31 cellular contexts compared by ENCODE assay signal in the genomic region with DNA sequence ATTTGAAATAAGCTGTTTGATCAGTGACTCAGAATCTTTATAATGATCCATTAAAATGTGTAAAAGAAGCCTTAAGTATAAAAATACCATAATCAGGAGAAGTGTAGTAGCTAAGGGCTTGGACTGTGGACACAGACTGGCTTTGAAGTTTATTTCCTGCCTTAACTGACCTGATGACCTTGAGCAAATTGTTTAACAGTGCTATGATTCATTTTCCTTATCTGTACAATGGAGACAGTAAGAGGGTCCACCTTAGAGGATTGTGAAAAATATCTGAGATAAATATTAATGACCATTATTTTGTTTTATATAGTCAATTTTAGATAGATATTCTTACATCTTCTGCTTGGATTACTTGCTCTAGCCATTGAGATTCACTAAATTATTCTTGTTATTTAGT. TPM values are rescaled to one million over a fixed set of nuclear protein-coding genes. Genes with fewer than 3 reads are reported as not detected.
DNase-seq lines count a peak whose midpoint lies in the region; ATAC-seq and TF ChIP-seq lines count a peak whose summit lies in the region.
"Had no signal": no experiment of that assay in that cellular context is flagged by ENCODE, and none has a peak within 500 bp of the region (broad histone marks: within the 10 kb centered on the region; RNA-seq: fewer than 3 reads in every experiment).

No MANE protein-coding gene starts in this region.

- POLR2A ChIA-PET in CD8-positive, alpha-beta T cell (lab: Charles Lee) = no interaction called here

- H3K27me3 Mint-ChIP-seq in nephron progenitor cell (ENCODE audit: low read depth, poor library complexity) = peaks cover 7% of the 10 kb centered on the region
- no peaks in the 10 kb centered on the region for H3K27me3 Mint-ChIP-seq in CD8-positive, alpha-beta T cell (ENCODE audit: low read depth)
- H3K27me3 Mint-ChIP-seq: brain; CD8-positive, alpha-beta memory T cell had no signal

- no peak overlapping the region for H3K4me3 Mint-ChIP-seq in nephron progenitor cell
- no peak overlapping the region for H3K4me3 Mint-ChIP-seq in CD8-positive, alpha-beta T cell
- H3K4me3 Mint-ChIP-seq: activated CD8-positive, alpha-beta T cell treated with anti-CD3 and anti-CD28 coated beads, Interleukin-2, amount 10 ng/mL, durations not matched to agents 7 days and 5 days; brain; CD8-positive, alpha-beta memory T cell had no signal

- TF ChIP-seq CTCF in heart left ventricle (IDR thresholded peaks at IDR 0.05) (no peak), mucosa of descending colon (IDR thresholded peaks at IDR 0.05) (no peak), uterus (IDR thresholded peaks at IDR 0.05) (no peak), nephron progenitor cell (IDR thresholded peaks at IDR 0.05) (no peak), coronary artery (IDR thresholded peaks at IDR 0.05) (no peak)
- TF ChIP-seq CTCF in CD8-positive, alpha-beta T cell (IDR thresholded peaks at IDR 0.05) = no peak

- intact Hi-C loops in heart left ventricle (cut with DNase I) (loop anchor here in 1 of 10 donors (5.0 kb wide), 1 partner anchor 34 kb away; no protein-coding TSS in a partner anchor), Right ventricle myocardium superior (cut with DNase I) (no loop called here), mucosa of descending colon (cut with DNase I, micrococcal nuclease) (no loop called here), uterus (cut with DNase I; ENCODE audit: low total_unique reads) (no loop called here)
- intact Hi-C loops in CD8-positive, alpha-beta T cell (cut with DNase I, micrococcal nuclease) = no loop called here

- no peaks in the 10 kb centered on the region for H3K9me3 ChIP-seq in heart left ventricle
- no peaks in the 10 kb centered on the region for H3K9me3 ChIP-seq in mucosa of descending colon
- H3K9me3 ChIP-seq in uterus = no peaks in the 10 kb centered on the region
- no peaks in the 10 kb centered on the region for H3K9me3 ChIP-seq in CD8-positive, alpha-beta T cell (ENCODE audit: low read length)
- H3K9me3 ChIP-seq: esophagus muscularis mucosa, gastrocnemius medialis, SK-N-SH had no signal

- no peak overlapping the region for H3K27ac Mint-ChIP-seq in nephron progenitor cell
- no peak overlapping the region for H3K27ac Mint-ChIP-seq in CD8-positive, alpha-beta T cell
- H3K27ac Mint-ChIP-seq: activated CD8-positive, alpha-beta T cell treated with anti-CD3 and anti-CD28 coated beads, Interleukin-2, amount 10 ng/mL, durations not matched to agents 7 days and 5 days had no signal

- H3K36me3 ChIP-seq in heart left ventricle (no peaks in the 10 kb centered on the region), mucosa of descending colon (ENCODE audit: low read depth) (no peaks in the 10 kb centered on the region), uterus (no peaks in the 10 kb centered on the region)
- no peaks in the 10 kb centered on the region for H3K36me3 ChIP-seq in CD8-positive, alpha-beta T cell (ENCODE audit: insufficient read depth, low read length)
- H3K36me3 ChIP-seq: esophagus muscularis mucosa, gastrocnemius medialis had no signal

- H3K4me1 ChIP-seq in heart left ventricle (peaks cover 0 to 24% (median 11%) of the 10 kb centered on the region in 12 donors), mucosa of descending colon (ENCODE audit: low read depth) (peaks cover 9% of the 10 kb centered on the region), uterus (no peaks in the 10 kb centered on the region)
- no peaks in the 10 kb centered on the region for H3K4me1 ChIP-seq in CD8-positive, alpha-beta T cell (ENCODE audit: insufficient read depth, low read length)

- H3K4me1 Mint-ChIP-seq in nephron progenitor cell = peaks cover 12% of the 10 kb centered on the region
- no peaks in the 10 kb centered on the region for H3K4me1 Mint-ChIP-seq in CD8-positive, alpha-beta T cell (ENCODE audit: low read depth)

- H3K4me3 ChIP-seq in heart left ventricle = no peak overlapping the region
- no peak overlapping the region for H3K4me3 ChIP-seq in mucosa of descending colon
- no peak overlapping the region for H3K4me3 ChIP-seq in uterus
- no peak overlapping the region for H3K4me3 ChIP-seq in coronary artery
- H3K4me3 ChIP-seq in CD8-positive, alpha-beta T cell (ENCODE audit: low read depth, low read length) = no peak overlapping the region
- H3K4me3 ChIP-seq: esophagus muscularis mucosa, gastrocnemius medialis, lung had no signal

- peaks cover 6% of the 10 kb centered on the region for H3K9me3 Mint-ChIP-seq in nephron progenitor cell
- no peaks in the 10 kb centered on the region for H3K9me3 Mint-ChIP-seq in CD8-positive, alpha-beta T cell
- H3K9me3 Mint-ChIP-seq: CD8-positive, alpha-beta memory T cell had no signal

- ATAC-seq in heart left ventricle (peak in 3 of 4 donors; percentile 59 to 69 (median 64)), Right ventricle myocardium superior (ENCODE audit: poor library complexity) (no peak), mucosa of descending colon (peak; percentile 64)
- no peak for ATAC-seq in CD8-positive, alpha-beta T cell
- ATAC-seq: activated CD8-positive, alpha-beta T cell treated with anti-CD3 and anti-CD28 coated beads, Interleukin-2, amount 10 ng/mL, durations not matched to agents 7 days and 5 days had no signal

- no peaks in the 10 kb centered on the region for H3K36me3 Mint-ChIP-seq in nephron progenitor cell (ENCODE audit: low read depth)
- H3K36me3 Mint-ChIP-seq in CD8-positive, alpha-beta T cell = peaks cover 3% of the 10 kb centered on the region
- H3K36me3 Mint-ChIP-seq: CD8-positive, alpha-beta memory T cell had no signal

- no peak for TF ChIP-seq POLR2A in heart left ventricle (IDR thresholded peaks at IDR 0.05)
- TF ChIP-seq POLR2A in uterus (IDR thresholded peaks at IDR 0.05) = no peak

- DNase-seq in heart left ventricle (no peak), Right ventricle myocardium superior (no peak), dermis blood vessel endothelial cell (peak; percentile 77), mucosa of descending colon (no peak), uterus (no peak), nephron progenitor cell (no peak), coronary artery (ENCODE audit: low spot score) (no peak)
- DNase-seq in CD8-positive, alpha-beta T cell = no peak
- DNase-seq: 8988T; activated CD8-positive, alpha-beta T cell treated with anti-CD3 and anti-CD28 coated beads, Interleukin-2, amount 10 ng/mL, durations not matched to agents 7 days and 5 days; activated gamma-delta T cell; activated T-cell treated with anti-CD3 and anti-CD28 coated beads for 4 hours; AML-193; CD8-positive, alpha-beta memory T cell; DMS153; effector memory CD4-positive, alpha-beta T cell; gastrocnemius medialis; H7; islet precursor cell; NCI-H1092; NCI-H187; NCI-H2171 treated with DMSO at 0.1 percent for 48 hours; NCI-H524 treated with DMSO at 0.1 percent for 48 hours; nucleus accumbens; SK-N-SH; stimulated activated CD4-positive, alpha-beta T cell treated with anti-CD3 and anti-CD28 coated beads, Interleukin-4, amount 100 ng/mL, for 4 hours; stimulated activated naive CD4-positive, alpha-beta T cell treated with Interleukin-2 at 50 U/mL for 16 hours; T-helper 2 cell had no signal

- H3K27ac ChIP-seq in heart left ventricle (peak overlapping the region in 6 of 12 donors; percentile 2 to 60 (median 26)), uterus (peak overlapping the region; percentile 20 to 70), coronary artery (peak overlapping the region in 1 of 2 donors; percentile 14)
- no peak overlapping the region for H3K27ac ChIP-seq in CD8-positive, alpha-beta T cell (ENCODE audit: low read depth, low read length)
- H3K27ac ChIP-seq: esophagus muscularis mucosa, gastrocnemius medialis had no signal

- H3K27me3 ChIP-seq in heart left ventricle = no peaks in the 10 kb centered on the region
- no peaks in the 10 kb centered on the region for H3K27me3 ChIP-seq in uterus
- H3K27me3 ChIP-seq in CD8-positive, alpha-beta T cell (ENCODE audit: insufficient read depth, low read length) = no peaks in the 10 kb centered on the region
- H3K27me3 ChIP-seq: esophagus muscularis mucosa, gastrocnemius medialis had no signal

- CTCF ChIA-PET in CD8-positive, alpha-beta T cell (lab: Charles Lee) = no interaction called here

RNA-seq across cellular contexts. Expression of a gene that starts 13.3 kb away (rescaled TPM):
- total RNA-seq in heart left ventricle = 10 to 100 TPM; 19.4 to 30.9 (median 27.0) TPM
- 10 to 100 TPM; 21.1 to 21.4 TPM for polyA plus RNA-seq in heart left ventricle
- total RNA-seq in Right ventricle myocardium superior = 22.9 TPM
- 18.9 and 25.5 TPM in 2 replicates for total RNA-seq in dermis blood vessel endothelial cell
- 10 to 100 TPM; 23.2 to 38.4 (median 28.7) TPM for total RNA-seq in mucosa of descending colon
- 10 to 100 TPM in 3 of 4 donors, 1 to 10 TPM in 1; 5.3 to 19.2 (median 18.6) TPM for total RNA-seq in uterus
- 10 to 100 TPM; 28.9 to 32.9 TPM for total RNA-seq in CD8-positive, alpha-beta T cell

Comparison
In these comparisons a context has a peak if more than half of its experiments do, and no peak if none do; other contexts are left out.
1. ATAC-seq: peak in heart left ventricle (3 of 4) and mucosa of descending colon (single experiment); none in Right ventricle myocardium superior (single experiment) and CD8-positive, alpha-beta T cell (single experiment).